Comparison of ENCODE assay signal across 8 cellular contexts in the genomic region with DNA sequence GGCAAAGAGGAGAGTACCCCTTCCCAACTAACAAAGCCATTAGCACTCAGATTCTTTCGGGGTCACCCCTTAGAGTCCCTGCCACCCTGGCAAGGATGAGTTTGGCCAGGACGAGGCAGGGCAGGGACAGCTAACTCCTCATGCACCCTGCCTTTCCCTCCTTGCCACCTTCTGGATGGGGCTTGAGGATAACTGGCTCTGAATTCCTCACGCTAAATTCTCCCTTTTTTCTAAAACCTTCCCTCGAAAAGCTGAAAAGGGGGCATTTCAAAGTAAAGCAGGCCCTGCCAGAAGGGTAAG. TPM values are rescaled to one million over a fixed set of nuclear protein-coding genes. Genes with fewer than 3 reads are reported as not detected.
DNase-seq lines count a peak whose midpoint lies in the region; ATAC-seq and TF ChIP-seq lines count a peak whose summit lies in the region.

No MANE protein-coding gene starts in this region.

- no peaks in the 10 kb centered on the region for H3F3A ChIP-seq in PC-3 (ENCODE audit: low read length, unreplicated experiment)

- peaks cover 33% of the 10 kb centered on the region for H3K79me2 ChIP-seq in PC-3 (ENCODE audit: low read length)

- no peaks in the 10 kb centered on the region for H3K27me3 Mint-ChIP-seq in chondrocyte (ENCODE audit: low read depth)
- no peaks in the 10 kb centered on the region for H3K27me3 Mint-ChIP-seq in naive thymus-derived CD4-positive, alpha-beta T cell

- WGBS in heart left ventricle, 4 donors = 60 to 63% (median 61%) methylated on average over 4 of the region's 4 CpGs
- WGBS in aorta, 2 donors = 29 to 30% methylated on average over 4 of the region's 4 CpGs

- H3K36me3 Mint-ChIP-seq in chondrocyte (ENCODE audit: low read depth) = peaks cover 2% of the 10 kb centered on the region
- H3K36me3 Mint-ChIP-seq in naive thymus-derived CD4-positive, alpha-beta T cell = peaks cover 0 to 17% (median 0%) of the 10 kb centered on the region in 5 donors

- CTCF ChIA-PET in naive thymus-derived CD4-positive, alpha-beta T cell (lab: Charles Lee) = interaction anchor here (2.3 kb wide), 1 partner anchor 9 kb away, joined by 7 read pairs; no protein-coding TSS in a partner anchor
- CTCF ChIA-PET in PC-3 (lab: Charles Lee) = no interaction called here

- peaks cover 62% of the 10 kb centered on the region for H3K4me1 Mint-ChIP-seq in chondrocyte (ENCODE audit: low read depth)
- peaks cover 42 to 73% (median 68%) of the 10 kb centered on the region in 7 donors for H3K4me1 Mint-ChIP-seq in naive thymus-derived CD4-positive, alpha-beta T cell

- H3K9me3 ChIP-seq in heart left ventricle (no peaks in the 10 kb centered on the region), aorta (ENCODE audit: control insufficient read depth, low read length) (no peaks in the 10 kb centered on the region), PC-3 (ENCODE audit: low read length) (no peaks in the 10 kb centered on the region)
- no peaks in the 10 kb centered on the region for H3K9me3 ChIP-seq in naive thymus-derived CD4-positive, alpha-beta T cell (ENCODE audit: control insufficient read depth in 2 of 3, low read length in 3 of 3)

- H3K27me3 ChIP-seq in heart left ventricle (no peaks in the 10 kb centered on the region), aorta (ENCODE audit: control insufficient read depth in 1 of 2, insufficient read depth in 2 of 2, low read length in 1 of 2) (no peaks in the 10 kb centered on the region), PC-3 (ENCODE audit: low read length) (no peaks in the 10 kb centered on the region)
- H3K27me3 ChIP-seq in naive thymus-derived CD4-positive, alpha-beta T cell (ENCODE audit: control insufficient read depth in 2 of 2, insufficient read depth in 2 of 2, low read length in 2 of 2) = no peaks in the 10 kb centered on the region

- peak overlapping the region; percentile 26 to 100 (median 100) for H3K27ac ChIP-seq in heart left ventricle
- H3K27ac ChIP-seq in naive thymus-derived CD4-positive, alpha-beta T cell (ENCODE audit: low read depth, low read length) = peak overlapping the region; percentile 66
- H3K27ac ChIP-seq in aorta (ENCODE audit: low read depth in 1 of 2, low read length in 2 of 2) = peak overlapping the region; percentile 59 to 69
- no peak overlapping the region for H3K27ac ChIP-seq in PC-3 (ENCODE audit: low read length)

- H3K4me3 ChIP-seq in heart left ventricle = no peak overlapping the region
- H3K4me3 ChIP-seq in naive thymus-derived CD4-positive, alpha-beta T cell (ENCODE audit: low read length) = peak overlapping the region; percentile 11
- no peak overlapping the region for H3K4me3 ChIP-seq in aorta (ENCODE audit: low read length in 2 of 2)
- no peak overlapping the region for H3K4me3 ChIP-seq in PC-3 (ENCODE audit: low read length)

- no peak overlapping the region for H3K9ac ChIP-seq in PC-3 (ENCODE audit: low read length)

- no peak for DNase-seq in heart left ventricle
- no peak for DNase-seq in cardiac septum (ENCODE audit: low spot score)
- DNase-seq in chondrocyte (ENCODE audit: low spot score) = peak; percentile 17
- DNase-seq in naive thymus-derived CD4-positive, alpha-beta T cell = no peak
- DNase-seq in aorta = peak in 1 of 2 donors; percentile 50
- DNase-seq in NCI-H2029 (lab: John Stamatoyannopoulos, UW) = no peak
- no peak for DNase-seq in PC-3

- H3K4me1 ChIP-seq in heart left ventricle (peaks cover 3 to 61% (median 38%) of the 10 kb centered on the region in 12 donors), aorta (ENCODE audit: control insufficient read depth in 1 of 2, insufficient read depth in 2 of 2, low read length in 2 of 2) (no peaks in the 10 kb centered on the region), PC-3 (ENCODE audit: insufficient read depth, low read length) (peaks cover 40% of the 10 kb centered on the region)
- peaks cover 35 to 42% of the 10 kb centered on the region in 2 donors for H3K4me1 ChIP-seq in naive thymus-derived CD4-positive, alpha-beta T cell (ENCODE audit: control insufficient read depth in 2 of 2, insufficient read depth in 2 of 2, low read length in 2 of 2)

- POLR2A ChIA-PET in naive thymus-derived CD4-positive, alpha-beta T cell (lab: Charles Lee) = interaction anchor here (1.1 to 8.5 kb wide), 7 partner anchors 9 to 73 kb away, joined by 3 to 103 read pairs (median 6); partner anchors contain the start of genes ITGB7 and PFDN5
- POLR2A ChIA-PET in PC-3 (lab: Charles Lee; ENCODE audit: unreplicated experiment) = no interaction called here

- H3K27ac Mint-ChIP-seq in chondrocyte (ENCODE audit: unreplicated experiment) = peak overlapping the region; percentile 95
- H3K27ac Mint-ChIP-seq in naive thymus-derived CD4-positive, alpha-beta T cell = peak overlapping the region; percentile 81 to 94 (median 88)

- H3K9me2 ChIP-seq in PC-3 (replicated peaks; ENCODE audit: low read length) = no peaks in the 10 kb centered on the region

- no peak for TF ChIP-seq POLR2A in heart left ventricle (IDR thresholded peaks at IDR 0.05)

- H3K4me3 Mint-ChIP-seq in chondrocyte (ENCODE audit: unreplicated experiment) = peak overlapping the region; percentile 12
- H3K4me3 Mint-ChIP-seq in naive thymus-derived CD4-positive, alpha-beta T cell = peak overlapping the region; percentile 45 to 100 (median 82)

- H3K9me3 Mint-ChIP-seq in chondrocyte (ENCODE audit: low read depth) = no peaks in the 10 kb centered on the region
- peaks cover 0 to 5% (median 0%) of the 10 kb centered on the region in 11 donors for H3K9me3 Mint-ChIP-seq in naive thymus-derived CD4-positive, alpha-beta T cell

- ATAC-seq in heart left ventricle = no peak
- ATAC-seq in naive thymus-derived CD4-positive, alpha-beta T cell = no peak
- no peak for ATAC-seq in aorta (ENCODE audit: low FRiP score)
- no peak for ATAC-seq in GM21360 (IDR thresholded peaks at IDR 0.05; ENCODE audit: unreplicated experiment)
- ATAC-seq in PC-3 = no peak

- no peak overlapping the region for H2AFZ ChIP-seq in PC-3 (ENCODE audit: low read length)

- intact Hi-C loops in heart left ventricle (cut with DNase I) = loop anchor here in 2 of 10 donors (2.0 to 5.0 kb wide), 2 partner anchors 28 to 44 kb away; partner anchors contain the start of gene ESPL1 (in 1 of the 2)
- intact Hi-C loops in cardiac septum (cut with DNase I) = no loop called here
- intact Hi-C loops in naive thymus-derived CD4-positive, alpha-beta T cell (cut with micrococcal nuclease) = loop anchor here (5.0 kb wide), 1 partner anchor 279 kb away; the partner anchor contains the start of gene TARBP2 (in 2 of the 2)
- intact Hi-C loops in aorta (cut with DNase I) = loop anchor here in 1 of 2 donors (5.0 kb wide), 1 partner anchor 44 kb away; the partner anchor contains the start of gene ESPL1
- intact Hi-C loops in PC-3 (cut with micrococcal nuclease) = no loop called here

- H3K4me2 ChIP-seq in PC-3 (ENCODE audit: low read length) = no peak overlapping the region

- no peak for TF ChIP-seq CTCF in heart left ventricle (IDR thresholded peaks at IDR 0.05)
- TF ChIP-seq CTCF in chondrocyte (IDR thresholded peaks at IDR 0.05) = no peak
- no peak for TF ChIP-seq CTCF in PC-3 (conservative IDR thresholded peaks at IDR 0.05; ENCODE audit: low read depth, low read length)

- BruUV-seq in PC-3 (replicated peaks; lab: Mats Ljungman, UMichigan) = no TSS peak

- H3K36me3 ChIP-seq in heart left ventricle = peaks cover 0 to 5% (median 0%) of the 10 kb centered on the region in 9 donors
- peaks cover 0 to 8% (median 0%) of the 10 kb centered on the region in 3 experiments for H3K36me3 ChIP-seq in naive thymus-derived CD4-positive, alpha-beta T cell (ENCODE audit: control insufficient read depth in 2 of 3, insufficient read depth in 3 of 3, low read length in 3 of 3)
- peaks cover 0 to 2% of the 10 kb centered on the region in 2 donors for H3K36me3 ChIP-seq in aorta (ENCODE audit: control insufficient read depth in 1 of 2, insufficient read depth in 2 of 2, low read length in 1 of 2)
- no peaks in the 10 kb centered on the region; the same call in 1 of the 2 replicates for H3K36me3 ChIP-seq in PC-3 (ENCODE audit: low read depth, low read length)

- H4K20me1 ChIP-seq in PC-3 (ENCODE audit: low read length) = no peaks in the 10 kb centered on the region

RNA-seq across cellular contexts. Expression of gene RARG, which starts 9.1 kb away (rescaled TPM):
- total RNA-seq in heart left ventricle (10 to 100 TPM in 7 of 9 donors, 1 to 10 TPM in 2; 6.4 to 22.5 (median 16.0) TPM), cardiac septum (21.2 TPM), chondrocyte (19.4 to 30.0 TPM (median 21.7 TPM) in 3 replicates), aorta (10 to 100 TPM; 32.7 to 63.9 TPM), PC-3 (2014; rRNA removed) (62.0 and 73.5 TPM in 2 replicates)
- polyA plus RNA-seq in heart left ventricle (10 to 100 TPM in 1 of 2 donors, 1 to 10 TPM in 1; 7.4 to 10.2 TPM), aorta (10 to 100 TPM; 14.5 to 35.6 TPM)
- total RNA-seq in naive thymus-derived CD4-positive, alpha-beta T cell = 10 to 100 TPM; 22.4 to 73.1 (median 57.4) TPM
- 10 to 100 TPM in 1 of 2 donors, 1 to 10 TPM in 1; 6.4 to 17.2 TPM for polyA plus RNA-seq in naive thymus-derived CD4-positive, alpha-beta T cell

RNA-seq across cellular contexts. Expression of gene ITGB7, which starts 15.9 kb away (rescaled TPM):
- total RNA-seq in heart left ventricle (10 to 100 TPM in 1 of 9 donors, 1 to 10 TPM in 5, under 1 TPM in 3; 0.12 to 11.6 (median 1.4) TPM), cardiac septum (1.4 TPM), chondrocyte (0.37 to 0.46 TPM in 2 of 3 replicates, not detected in the other), aorta (1 to 10 TPM; 3.2 to 5.8 TPM), PC-3 (2014; rRNA removed) (1.9 and 3.4 TPM in 2 replicates)
- polyA plus RNA-seq in heart left ventricle (under 1 TPM; 0.50 to 0.75 TPM), aorta (1 to 10 TPM; 1.4 to 4.9 TPM)
- 100 to 1,000 TPM; 208 to 760 (median 408) TPM for total RNA-seq in naive thymus-derived CD4-positive, alpha-beta T cell
- 100 to 1,000 TPM; 191 to 205 TPM for polyA plus RNA-seq in naive thymus-derived CD4-positive, alpha-beta T cell

RNA-seq across cellular contexts. Expression of gene CSAD, which starts 42.2 kb away (rescaled TPM):
- total RNA-seq in heart left ventricle = 10 to 100 TPM in 4 of 9 donors, 1 to 10 TPM in 5; 4.3 to 14.8 (median 8.2) TPM
- 10 to 100 TPM in 1 of 2 donors, 1 to 10 TPM in 1; 4.6 to 26.5 TPM for polyA plus RNA-seq in heart left ventricle
- 16.5 TPM for total RNA-seq in cardiac septum
- total RNA-seq in chondrocyte = 24.3 to 34.6 TPM (median 27.1 TPM) in 3 replicates
- total RNA-seq in naive thymus-derived CD4-positive, alpha-beta T cell = 10 to 100 TPM; 34.1 to 76.3 (median 69.1) TPM
- polyA plus RNA-seq in naive thymus-derived CD4-positive, alpha-beta T cell = 1 to 10 TPM; 1.3 to 2.1 TPM
- 10 to 100 TPM; 52.7 to 74.4 TPM for total RNA-seq in aorta
- polyA plus RNA-seq in aorta = 100 to 1,000 TPM in 1 of 2 donors, 1 to 10 TPM in 1; 5.0 to 118 TPM
- total RNA-seq in PC-3 (2014; rRNA removed) = 21.5 and 23.8 TPM in 2 replicates

RNA-seq across cellular contexts. Expression of gene ZNF740, which starts 42.4 kb away (rescaled TPM):
- total RNA-seq in heart left ventricle (10 to 100 TPM in 7 of 9 donors, 1 to 10 TPM in 2; 4.8 to 27.4 (median 18.7) TPM), cardiac septum (19.2 TPM), chondrocyte (27.3 to 36.7 TPM (median 28.0 TPM) in 3 replicates), aorta (10 to 100 TPM; 34.0 to 46.3 TPM), PC-3 (2014; rRNA removed) (12.3 and 12.8 TPM in 2 replicates)
- polyA plus RNA-seq in heart left ventricle (1 to 10 TPM; 6.1 to 6.7 TPM), aorta (10 to 100 TPM in 1 of 2 donors, 1 to 10 TPM in 1; 4.1 to 15.7 TPM)
- 100 to 1,000 TPM in 2 of 5 experiments, 10 to 100 TPM in 3; 37.2 to 135 (median 49.5) TPM for total RNA-seq in naive thymus-derived CD4-positive, alpha-beta T cell
- polyA plus RNA-seq in naive thymus-derived CD4-positive, alpha-beta T cell = 1 to 10 TPM; 3.6 to 3.8 TPM

RNA-seq across cellular contexts. Expression of gene ESPL1, which starts 45.1 kb away (rescaled TPM):
- total RNA-seq in heart left ventricle = 1 to 10 TPM in 2 of 9 donors, under 1 TPM in 7; 0.06 to 6.1 (median 0.43) TPM
- polyA plus RNA-seq in heart left ventricle = under 1 TPM; 0.15 to 0.18 TPM
- 0.16 TPM for total RNA-seq in cardiac septum
- total RNA-seq in chondrocyte = 4.0 to 5.5 TPM (median 4.8 TPM) in 3 replicates
- 10 to 100 TPM in 1 of 5 experiments, 1 to 10 TPM in 2, under 1 TPM in 2; 0.08 to 65.4 (median 1.1) TPM for total RNA-seq in naive thymus-derived CD4-positive, alpha-beta T cell
- polyA plus RNA-seq in naive thymus-derived CD4-positive, alpha-beta T cell = not detected
- total RNA-seq in aorta = 1 to 10 TPM in 1 of 2 donors, under 1 TPM in 1; 0.49 to 2.8 TPM
- 1 to 10 TPM in 1 of 2 donors, under 1 TPM in 1; 0.38 to 2.5 TPM for polyA plus RNA-seq in aorta
- total RNA-seq in PC-3 (2014; rRNA removed) = 31.6 and 37.3 TPM in 2 replicates

Comparison
In these comparisons a context has a peak if more than half of its experiments do, and no peak if none do; other contexts are left out.
1. RNA of gene ITGB7, which starts 15.9 kb away (total RNA-seq): 208 to 760 TPM in naive thymus-derived CD4-positive, alpha-beta T cell; 3.2 to 5.8 TPM in aorta, 1.9 to 3.4 TPM in PC-3, 1.4 TPM in cardiac septum (single experiment), 0.12 to 11.6 TPM in heart left ventricle and 0.37 to 0.46 TPM in chondrocyte; every median in the first group is over 10 times any median in the second.
2. intact Hi-C loops: an anchor here in naive thymus-derived CD4-positive, alpha-beta T cell (5.0 kb wide); none called in cardiac septum and PC-3.